1 cellular context compared by ENCODE assay signal in genomic region chr4:113563691-113564378, GRCh38.
TF ChIP-seq lines count a peak whose summit lies in the region.

No MANE protein-coding gene starts in this region.

TF ChIP-seq in IMR-90, 13 proteins besides CTCF, POLR2A, EP300 and RAD21:
- TF ChIP-seq, protein P1, sequence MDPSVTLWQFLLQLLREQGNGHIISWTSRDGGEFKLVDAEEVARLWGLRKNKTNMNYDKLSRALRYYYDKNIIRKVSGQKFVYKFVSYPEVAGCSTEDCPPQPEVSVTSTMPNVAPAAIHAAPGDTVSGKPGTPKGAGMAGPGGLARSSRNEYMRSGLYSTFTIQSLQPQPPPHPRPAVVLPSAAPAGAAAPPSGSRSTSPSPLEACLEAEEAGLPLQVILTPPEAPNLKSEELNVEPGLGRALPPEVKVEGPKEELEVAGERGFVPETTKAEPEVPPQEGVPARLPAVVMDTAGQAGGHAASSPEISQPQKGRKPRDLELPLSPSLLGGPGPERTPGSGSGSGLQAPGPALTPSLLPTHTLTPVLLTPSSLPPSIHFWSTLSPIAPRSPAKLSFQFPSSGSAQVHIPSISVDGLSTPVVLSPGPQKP (IDR thresholded peaks at IDR 0.05; ENCODE audit: borderline replicate concordance, low read depth, low read length): no peak
- TF ChIP-seq RCOR1 (IDR thresholded peaks at IDR 0.05; ENCODE audit: insufficient replicate concordance, low read length) (no peak), MXI1 (IDR thresholded peaks at IDR 0.05; ENCODE audit: borderline replicate concordance, low read depth, low read length) (no peak), MAZ (IDR thresholded peaks at IDR 0.05; ENCODE audit: borderline replicate concordance, low read depth, low read length) (no peak), MAFK (IDR thresholded peaks at IDR 0.05; ENCODE audit: low read depth, low read length) (no peak), FOS (IDR thresholded peaks at IDR 0.05; ENCODE audit: low read depth, low read length) (no peak), USF2 (IDR thresholded peaks at IDR 0.05; ENCODE audit: low read depth, low read length) (no peak), RFX5 (IDR thresholded peaks at IDR 0.05; ENCODE audit: low read depth, low read length) (no peak), CEBPB (IDR thresholded peaks at IDR 0.05; ENCODE audit: low read depth, low read length) (no peak), CHD1 (IDR thresholded peaks at IDR 0.05; ENCODE audit: low read depth, low read length) (no peak), NFE2L2 (IDR thresholded peaks at IDR 0.05; ENCODE audit: low read depth, low read length) (no peak), SMC3 (IDR thresholded peaks at IDR 0.05; ENCODE audit: low read depth, low read length) (no peak), BHLHE40 (IDR thresholded peaks at IDR 0.05; ENCODE audit: low read depth, low read length) (no peak)
